2 cellular contexts compared by ENCODE assay signal in the genomic region with DNA sequence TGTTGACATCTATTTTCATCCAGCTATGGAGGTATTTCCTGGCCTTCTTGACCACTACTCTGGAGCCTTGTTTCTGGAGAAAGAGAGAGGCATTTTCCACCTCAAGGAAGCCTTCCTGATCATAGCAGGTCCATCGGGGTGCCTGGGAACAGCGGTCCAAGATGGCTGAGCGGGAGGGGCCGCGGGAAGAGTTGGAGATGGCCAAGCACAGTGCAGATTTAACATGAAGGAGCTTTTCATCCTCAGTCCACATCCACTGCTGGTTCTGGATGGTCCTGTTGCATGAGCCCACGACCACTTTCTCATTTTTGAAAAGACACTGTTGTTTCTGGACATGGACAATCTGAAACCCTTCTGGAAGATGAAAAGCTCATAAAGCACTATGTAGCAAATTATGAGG.
TF ChIP-seq lines count a peak whose summit lies in the region.

No MANE protein-coding gene starts in this region.

TF ChIP-seq in liver, 16 proteins besides CTCF, POLR2A, EP300 and RAD21 (continued from another document):
- TF ChIP-seq, protein P1, sequence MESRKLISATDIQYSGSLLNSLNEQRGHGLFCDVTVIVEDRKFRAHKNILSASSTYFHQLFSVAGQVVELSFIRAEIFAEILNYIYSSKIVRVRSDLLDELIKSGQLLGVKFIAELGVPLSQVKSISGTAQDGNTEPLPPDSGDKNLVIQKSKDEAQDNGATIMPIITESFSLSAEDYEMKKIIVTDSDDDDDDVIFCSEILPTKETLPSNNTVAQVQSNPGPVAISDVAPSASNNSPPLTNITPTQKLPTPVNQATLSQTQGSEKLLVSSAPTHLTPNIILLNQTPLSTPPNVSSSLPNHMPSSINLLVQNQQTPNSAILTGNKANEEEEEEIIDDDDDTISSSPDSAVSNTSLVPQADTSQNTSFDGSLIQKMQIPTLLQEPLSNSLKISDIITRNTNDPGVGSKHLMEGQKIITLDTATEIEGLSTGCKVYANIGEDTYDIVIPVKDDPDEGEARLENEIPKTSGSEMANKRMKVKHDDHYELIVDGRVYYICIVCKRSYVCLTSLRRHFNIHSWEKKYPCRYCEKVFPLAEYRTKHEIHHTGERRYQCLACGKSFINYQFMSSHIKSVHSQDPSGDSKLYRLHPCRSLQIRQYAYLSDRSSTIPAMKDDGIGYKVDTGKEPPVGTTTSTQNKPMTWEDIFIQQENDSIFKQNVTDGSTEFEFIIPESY (IDR thresholded peaks at IDR 0.05) = no peak
- TF ChIP-seq HNF4G (IDR thresholded peaks at IDR 0.05) (no peak), REST (IDR thresholded peaks at IDR 0.05) (no peak)

TF ChIP-seq in HepG2, 621 proteins besides CTCF, POLR2A, EP300 and RAD21 (continued from another document):
- no peak for TF ChIP-seq ZNF530 (CRISPR knock-in tag; IDR thresholded peaks at IDR 0.05; ENCODE audit: low read depth)
- no peak for TF ChIP-seq SOX5 (CRISPR knock-in tag; IDR thresholded peaks at IDR 0.05; ENCODE audit: borderline replicate concordance)
- no peak for TF ChIP-seq TFDP2 (CRISPR knock-in tag; IDR thresholded peaks at IDR 0.05)
- no peak for TF ChIP-seq KDM2A (CRISPR knock-in tag; IDR thresholded peaks at IDR 0.05; ENCODE audit: borderline replicate concordance, low read depth)
- TF ChIP-seq ZFP90 (CRISPR knock-in tag; IDR thresholded peaks at IDR 0.05; ENCODE audit: borderline replicate concordance) = no peak
- TF ChIP-seq ZNF7 (CRISPR knock-in tag; IDR thresholded peaks at IDR 0.05) = no peak
- TF ChIP-seq, protein P2, sequence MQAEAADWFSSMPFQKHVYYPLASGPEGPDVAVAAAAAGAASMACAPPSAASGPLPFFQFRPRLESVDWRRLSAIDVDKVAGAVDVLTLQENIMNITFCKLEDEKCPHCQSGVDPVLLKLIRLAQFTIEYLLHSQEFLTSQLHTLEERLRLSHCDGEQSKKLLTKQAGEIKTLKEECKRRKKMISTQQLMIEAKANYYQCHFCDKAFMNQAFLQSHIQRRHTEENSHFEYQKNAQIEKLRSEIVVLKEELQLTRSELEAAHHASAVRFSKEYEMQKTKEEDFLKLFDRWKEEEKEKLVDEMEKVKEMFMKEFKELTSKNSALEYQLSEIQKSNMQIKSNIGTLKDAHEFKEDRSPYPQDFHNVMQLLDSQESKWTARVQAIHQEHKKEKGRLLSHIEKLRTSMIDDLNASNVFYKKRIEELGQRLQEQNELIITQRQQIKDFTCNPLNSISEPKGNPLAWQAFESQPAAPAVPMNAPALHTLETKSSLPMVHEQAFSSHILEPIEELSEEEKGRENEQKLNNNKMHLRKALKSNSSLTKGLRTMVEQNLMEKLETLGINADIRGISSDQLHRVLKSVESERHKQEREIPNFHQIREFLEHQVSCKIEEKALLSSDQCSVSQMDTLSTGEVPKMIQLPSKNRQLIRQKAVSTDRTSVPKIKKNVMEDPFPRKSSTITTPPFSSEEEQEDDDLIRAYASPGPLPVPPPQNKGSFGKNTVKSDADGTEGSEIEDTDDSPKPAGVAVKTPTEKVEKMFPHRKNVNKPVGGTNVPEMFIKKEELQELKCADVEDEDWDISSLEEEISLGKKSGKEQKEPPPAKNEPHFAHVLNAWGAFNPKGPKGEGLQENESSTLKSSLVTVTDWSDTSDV (CRISPR knock-in tag; IDR thresholded peaks at IDR 0.05) = no peak
- TF ChIP-seq, protein P3, sequence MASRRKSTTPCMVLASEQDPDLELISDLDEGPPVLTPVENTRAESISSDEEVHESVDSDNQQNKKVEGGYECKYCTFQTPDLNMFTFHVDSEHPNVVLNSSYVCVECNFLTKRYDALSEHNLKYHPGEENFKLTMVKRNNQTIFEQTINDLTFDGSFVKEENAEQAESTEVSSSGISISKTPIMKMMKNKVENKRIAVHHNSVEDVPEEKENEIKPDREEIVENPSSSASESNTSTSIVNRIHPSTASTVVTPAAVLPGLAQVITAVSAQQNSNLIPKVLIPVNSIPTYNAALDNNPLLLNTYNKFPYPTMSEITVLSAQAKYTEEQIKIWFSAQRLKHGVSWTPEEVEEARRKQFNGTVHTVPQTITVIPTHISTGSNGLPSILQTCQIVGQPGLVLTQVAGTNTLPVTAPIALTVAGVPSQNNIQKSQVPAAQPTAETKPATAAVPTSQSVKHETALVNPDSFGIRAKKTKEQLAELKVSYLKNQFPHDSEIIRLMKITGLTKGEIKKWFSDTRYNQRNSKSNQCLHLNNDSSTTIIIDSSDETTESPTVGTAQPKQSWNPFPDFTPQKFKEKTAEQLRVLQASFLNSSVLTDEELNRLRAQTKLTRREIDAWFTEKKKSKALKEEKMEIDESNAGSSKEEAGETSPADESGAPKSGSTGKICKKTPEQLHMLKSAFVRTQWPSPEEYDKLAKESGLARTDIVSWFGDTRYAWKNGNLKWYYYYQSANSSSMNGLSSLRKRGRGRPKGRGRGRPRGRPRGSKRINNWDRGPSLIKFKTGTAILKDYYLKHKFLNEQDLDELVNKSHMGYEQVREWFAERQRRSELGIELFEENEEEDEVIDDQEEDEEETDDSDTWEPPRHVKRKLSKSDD (CRISPR knock-in tag; IDR thresholded peaks at IDR 0.05; ENCODE audit: low read depth) = no peak
- TF ChIP-seq ATF7 (IDR thresholded peaks at IDR 0.05) = no peak
- no peak for TF ChIP-seq ATF7 (CRISPR knock-in tag; IDR thresholded peaks at IDR 0.05)
- no peak for TF ChIP-seq BORCS8-MEF2B (CRISPR knock-in tag; IDR thresholded peaks at IDR 0.05)
- TF ChIP-seq ZMYM4 (CRISPR knock-in tag; IDR thresholded peaks at IDR 0.05) = no peak
- no peak for TF ChIP-seq ZFP37 (CRISPR knock-in tag; IDR thresholded peaks at IDR 0.05; ENCODE audit: borderline replicate concordance)
- no peak for TF ChIP-seq THAP11 (CRISPR knock-in tag; IDR thresholded peaks at IDR 0.05)
- TF ChIP-seq STAT5B (CRISPR knock-in tag; IDR thresholded peaks at IDR 0.05) = no peak
- no peak for TF ChIP-seq ZZZ3 (CRISPR knock-in tag; IDR thresholded peaks at IDR 0.05; ENCODE audit: borderline replicate concordance)
- no peak for TF ChIP-seq YEATS4 (CRISPR knock-in tag; IDR thresholded peaks at IDR 0.05; ENCODE audit: borderline replicate concordance)
- TF ChIP-seq SYNCRIP (IDR thresholded peaks at IDR 0.05; ENCODE audit: insufficient read depth, low read depth, low read length) = no peak
TF ChIP-seq in HepG2: peak in this region for 0.
